8 cellular contexts compared by ENCODE assay signal in genomic region chr2:98569197-98569793, GRCh38. TPM values are rescaled to one million over a fixed set of nuclear protein-coding genes. Genes with fewer than 3 reads are reported as not detected.
A peak's percentile ranks its signal among the peaks of the same experiment; 100 is the strongest.
DNase-seq lines count a peak whose midpoint lies in the region; ATAC-seq lines count a peak whose summit lies in the region.

No MANE protein-coding gene starts in this region.

- H3K9me3 ChIP-seq in SJCRH30 (replicated peaks), result no peaks in the 10 kb centered on the region

- H3K27ac ChIP-seq in SJCRH30, result no peak overlapping the region

- H3K27me3 ChIP-seq in SJCRH30, result no peaks in the 10 kb centered on the region

- intact Hi-C loops in left ventricle myocardium superior (cut with micrococcal nuclease), result no loop called here

- no peak overlapping the region for H3K4me3 ChIP-seq in SJCRH30

- no peaks in the 10 kb centered on the region for H3K4me1 ChIP-seq in SJCRH30

- ATAC-seq in left ventricle myocardium superior, result peak; percentile 42
- ATAC-seq in HG03280 (IDR thresholded peaks at IDR 0.05; ENCODE audit: unreplicated experiment), result no peak

- H3K36me3 ChIP-seq in SJCRH30, result peaks cover 5% of the 10 kb centered on the region

- DNase-seq in AG08396 (ENCODE audit: low spot score), result peak; percentile 59
- peak; percentile 61 for DNase-seq in GM19238 (ENCODE audit: insufficient read length, low spot score)
- DNase-seq in SJCRH30, result peak; percentile 60 to 68
- DNase-seq in activated naive CD4-positive, alpha-beta T cell (lab: John Stamatoyannopoulos, UW), result peak; percentile 64 to 78 (median 72)
- peak; percentile 69 for DNase-seq in left ventricle myocardium superior
- DNase-seq in stimulated activated CD4-positive, alpha-beta T cell treated with anti-CD3 and anti-CD28 coated beads, Interleukin-15, amount 100 ng/mL, for 48 hours (ENCODE audit: low read depth in 2 of 2), result peak; percentile 44 to 57
- no peak for DNase-seq in globus pallidus (ENCODE audit: low spot score)

RNA-seq across cellular contexts. Expression of gene COA5, which starts 39.0 kb away (rescaled TPM):
- total RNA-seq in SJCRH30 (2014; rRNA removed; shearing (Covaris generic)), result 33.4 and 37.6 TPM in 2 replicates
- 28.2 TPM for total RNA-seq in left ventricle myocardium superior

RNA-seq across cellular contexts. Expression of gene UNC50, which starts 39.1 kb away (rescaled TPM):
- 48.5 and 50.7 TPM in 2 replicates for total RNA-seq in SJCRH30 (2014; rRNA removed; shearing (Covaris generic))
- 28.5 TPM for total RNA-seq in left ventricle myocardium superior
